10 cellular contexts compared by ENCODE assay signal in the genomic region with DNA sequence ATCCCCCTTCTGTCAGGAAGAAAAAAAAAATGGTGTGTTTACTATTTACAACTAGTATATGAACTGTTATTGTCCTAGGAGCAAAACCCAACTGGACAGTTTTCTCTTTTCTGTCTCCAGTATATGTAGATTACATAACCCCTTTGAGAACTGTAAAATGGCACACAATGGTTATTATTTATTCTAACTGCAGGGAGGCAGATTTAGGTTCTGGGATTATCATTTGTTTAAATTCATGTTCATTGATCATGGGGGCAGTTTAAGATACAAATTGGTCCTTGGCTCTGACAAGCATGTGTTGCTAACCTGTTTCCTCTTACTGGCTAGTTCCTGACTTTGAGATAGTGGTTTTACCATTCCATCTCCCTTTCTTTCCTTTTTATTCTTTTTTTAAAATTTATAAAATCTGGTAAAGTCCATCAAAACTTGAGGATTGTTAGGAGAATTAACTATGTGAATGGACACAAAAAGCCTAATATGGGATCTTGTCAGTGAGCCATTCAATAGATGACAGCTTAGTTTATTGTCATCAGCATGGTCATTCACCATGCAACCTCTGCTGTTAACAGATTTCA.
DNase-seq lines count a peak whose midpoint lies in the region; ATAC-seq and TF ChIP-seq lines count a peak whose summit lies in the region.
"Had no signal": no experiment of that assay in that cellular context is flagged by ENCODE, and none has a peak within 500 bp of the region (broad histone marks: within the 10 kb centered on the region; RNA-seq: fewer than 3 reads in every experiment).

No MANE protein-coding gene starts in this region.

- H3K9me3 ChIP-seq in SK-N-SH (no peaks in the 10 kb centered on the region), endodermal cell (ENCODE audit: control insufficient read depth, low read length) (no peaks in the 10 kb centered on the region), upper lobe of right lung (no peaks in the 10 kb centered on the region)
- H3K9me3 ChIP-seq: Caco-2 had no signal

- no peak overlapping the region for H3K4me2 ChIP-seq in SK-N-SH

- H3K4me3 ChIP-seq in SK-N-SH (ENCODE audit: low read depth in 2 of 2, low read length in 1 of 2) (no peak overlapping the region), endodermal cell (ENCODE audit: low read length) (no peak overlapping the region), upper lobe of right lung (no peak overlapping the region)

- H3K4me1 Mint-ChIP-seq in endodermal cell = peaks cover 4% of the 10 kb centered on the region
- H3K4me1 Mint-ChIP-seq in nephron progenitor cell = peaks cover 15% of the 10 kb centered on the region
- no peaks in the 10 kb centered on the region for H3K4me1 Mint-ChIP-seq in stimulated activated memory B cell treated with anti-CD40 and anti-IgM and Interleukin-4, amounts not matched to agents 10 μg/mL and 1 μg/mL and 100 μg/mL, for 72 hours

- CTCF ChIA-PET in SK-N-SH (lab: Yijun Ruan, JAX) = interaction anchor here (1.3 kb wide), 1 partner anchor 10 kb away, joined by 3 read pairs; no protein-coding TSS in a partner anchor

- no peak for DNase-seq in SK-N-SH
- no peak for DNase-seq in endodermal cell
- DNase-seq in nephron progenitor cell = no peak
- no peak for DNase-seq in upper lobe of right lung
- no peak for DNase-seq in activated CD4-positive, alpha-beta T cell treated with anti-CD3 and anti-CD28 coated beads, Interleukin-2, amount 50 U/mL, for 48 hours
- DNase-seq in activated T-cell treated with anti-CD3 and anti-CD28 coated beads, Interleukin-2, amount 50 U/mL, for 48 hours = no peak
- DNase-seq: T-helper 9 cell had no signal

- POLR2A ChIA-PET in SK-N-SH (lab: Yijun Ruan, JAX) = no interaction called here

- peaks cover 40% of the 10 kb centered on the region for H3F3A ChIP-seq in SK-N-SH (replicated peaks; ENCODE audit: insufficient read depth)

- no peaks in the 10 kb centered on the region for H3K27me3 ChIP-seq in SK-N-SH (ENCODE audit: insufficient read depth)
- H3K27me3 ChIP-seq in endodermal cell (ENCODE audit: control insufficient read depth, insufficient read depth, low read length, poor library complexity, severe bottlenecking) = no peaks in the 10 kb centered on the region
- H3K27me3 ChIP-seq in upper lobe of right lung = no peaks in the 10 kb centered on the region

- H3K9ac ChIP-seq in SK-N-SH (peak overlapping the region; percentile 66; the same call in 1 of the 2 replicates), endodermal cell (ENCODE audit: extremely low read depth, low read length, poor library complexity, severe bottlenecking) (no peak overlapping the region)

- no peak overlapping the region for H3K4me3 Mint-ChIP-seq in endodermal cell
- H3K4me3 Mint-ChIP-seq in nephron progenitor cell = no peak overlapping the region
- no peak overlapping the region for H3K4me3 Mint-ChIP-seq in stimulated activated memory B cell treated with anti-CD40 and anti-IgM and Interleukin-4, amounts not matched to agents 10 μg/mL and 1 μg/mL and 100 μg/mL, for 72 hours
- H3K4me3 Mint-ChIP-seq: activated naive CD8-positive, alpha-beta T cell had no signal

- intact Hi-C loops in upper lobe of right lung (cut with DNase I) = no loop called here

- H2AFZ ChIP-seq in SK-N-SH (ENCODE audit: low read depth) = peak overlapping the region; percentile 56

- H3K9me3 Mint-ChIP-seq in endodermal cell (no peaks in the 10 kb centered on the region), nephron progenitor cell (no peaks in the 10 kb centered on the region)
- peaks cover 4% of the 10 kb centered on the region for H3K9me3 Mint-ChIP-seq in stimulated activated memory B cell treated with anti-CD40 and anti-IgM and Interleukin-4, amounts not matched to agents 10 μg/mL and 1 μg/mL and 100 μg/mL, for 72 hours

- TF ChIP-seq CTCF in SK-N-SH (IDR thresholded peaks at IDR 0.05) = no peak
- no peak for TF ChIP-seq CTCF in endodermal cell (conservative IDR thresholded peaks at IDR 0.05)
- TF ChIP-seq CTCF in nephron progenitor cell (IDR thresholded peaks at IDR 0.05) = no peak
- no peak for TF ChIP-seq CTCF in upper lobe of right lung (IDR thresholded peaks at IDR 0.05)

- no peak for TF ChIP-seq RAD21 in SK-N-SH (IDR thresholded peaks at IDR 0.05; ENCODE audit: low read length)

- TF ChIP-seq EP300 in SK-N-SH (IDR thresholded peaks at IDR 0.05; ENCODE audit: borderline replicate concordance in 1 of 2, low read depth in 1 of 2, low read length in 1 of 2) = no peak

- no peaks in the 10 kb centered on the region for H3K36me3 ChIP-seq in SK-N-SH (replicated peaks in 1 of 2; ENCODE audit: control insufficient read depth in 1 of 2, insufficient read depth in 2 of 2, low read length in 1 of 2)
- no peaks in the 10 kb centered on the region for H3K36me3 ChIP-seq in endodermal cell (ENCODE audit: control insufficient read depth, insufficient read depth, low read length)
- no peaks in the 10 kb centered on the region for H3K36me3 ChIP-seq in upper lobe of right lung

- H4K20me1 ChIP-seq in SK-N-SH (ENCODE audit: insufficient read depth) = no peaks in the 10 kb centered on the region

- H3K9me2 ChIP-seq in SK-N-SH = no peaks in the 10 kb centered on the region

- H3K27ac ChIP-seq in SK-N-SH (ENCODE audit: low read depth in 2 of 2, low read length in 1 of 2) (peak overlapping the region; percentile 95 to 98), endodermal cell (ENCODE audit: low read depth, low read length) (peak overlapping the region; percentile 84), upper lobe of right lung (peak overlapping the region; percentile 77)

- H3K4me1 ChIP-seq in SK-N-SH (ENCODE audit: control insufficient read depth in 1 of 2, insufficient read depth in 2 of 2, low read depth in 1 of 2, low read length in 1 of 2) = peaks cover 6 to 25% of the 10 kb centered on the region in 2 experiments; a peak in 3 of 4 replicates
- H3K4me1 ChIP-seq in endodermal cell (ENCODE audit: control insufficient read depth, insufficient read depth, low read length) = peaks cover 3% of the 10 kb centered on the region
- H3K4me1 ChIP-seq in upper lobe of right lung = no peaks in the 10 kb centered on the region
- H3K4me1 ChIP-seq: Caco-2 had no signal

- no peaks in the 10 kb centered on the region for H3K27me3 Mint-ChIP-seq in endodermal cell (ENCODE audit: insufficient read depth)
- H3K27me3 Mint-ChIP-seq in nephron progenitor cell (ENCODE audit: low read depth, poor library complexity) = peaks cover 4% of the 10 kb centered on the region
- no peaks in the 10 kb centered on the region for H3K27me3 Mint-ChIP-seq in stimulated activated memory B cell treated with anti-CD40 and anti-IgM and Interleukin-4, amounts not matched to agents 10 μg/mL and 1 μg/mL and 100 μg/mL, for 72 hours

- H3K36me3 Mint-ChIP-seq in endodermal cell (ENCODE audit: low read depth) (no peaks in the 10 kb centered on the region), nephron progenitor cell (ENCODE audit: low read depth) (no peaks in the 10 kb centered on the region)
- no peaks in the 10 kb centered on the region for H3K36me3 Mint-ChIP-seq in stimulated activated memory B cell treated with anti-CD40 and anti-IgM and Interleukin-4, amounts not matched to agents 10 μg/mL and 1 μg/mL and 100 μg/mL, for 72 hours
- H3K36me3 Mint-ChIP-seq: activated naive CD8-positive, alpha-beta T cell had no signal

- H3K27ac Mint-ChIP-seq in endodermal cell = no peak overlapping the region
- peak overlapping the region; percentile 98 for H3K27ac Mint-ChIP-seq in nephron progenitor cell
- H3K27ac Mint-ChIP-seq in stimulated activated memory B cell treated with anti-CD40 and anti-IgM and Interleukin-4, amounts not matched to agents 10 μg/mL and 1 μg/mL and 100 μg/mL, for 72 hours = no peak overlapping the region
- H3K27ac Mint-ChIP-seq: activated naive CD8-positive, alpha-beta T cell had no signal

- H3K79me2 ChIP-seq in SK-N-SH (ENCODE audit: insufficient read depth) = no peaks in the 10 kb centered on the region

- no peak for ATAC-seq in upper lobe of right lung
- no peak for ATAC-seq in stimulated activated memory B cell treated with anti-CD40 and anti-IgM and Interleukin-4, amounts not matched to agents 10 μg/mL and 1 μg/mL and 100 μg/mL, for 72 hours

TF ChIP-seq in SK-N-SH, 30 proteins besides CTCF, POLR2A, EP300 and RAD21 (continues in another document):
- TF ChIP-seq REST (IDR thresholded peaks at IDR 0.05; ENCODE audit: low read depth, low read length) (no peak), CHD2 (IDR thresholded peaks at IDR 0.05; ENCODE audit: low read length, partially characterized antibody) (no peak), MXI1 (IDR thresholded peaks at IDR 0.05; ENCODE audit: low read depth, low read length) (no peak), IRF3 (IDR thresholded peaks at IDR 0.05; ENCODE audit: low read depth, low read length) (no peak)
